9 cellular contexts compared by ENCODE assay signal in genomic region chr14:20934148-20934762, GRCh38. TPM values are rescaled to one million over a fixed set of nuclear protein-coding genes. Genes with fewer than 3 reads are reported as not detected.
DNase-seq lines count a peak whose midpoint lies in the region; ATAC-seq, FAIRE-seq and TF ChIP-seq lines count a peak whose summit lies in the region.
"Had no signal": no experiment of that assay in that cellular context is flagged by ENCODE, and none has a peak within 500 bp of the region (broad histone marks: within the 10 kb centered on the region; RNA-seq: fewer than 3 reads in every experiment).

No MANE protein-coding gene starts in this region.

- no peaks in the 10 kb centered on the region for H3K4me1 ChIP-seq in sigmoid colon

- POLR2A ChIA-PET in AG04449 (lab: Yijun Ruan, JAX), result no interaction called here

- WGBS in sigmoid colon, 2 donors, result 61 to 80% methylated on average over 18 of the region's 18 CpGs

- TF ChIP-seq CTCF in AG04449 (IDR thresholded peaks at IDR 0.05; ENCODE audit: insufficient read depth, low read length, missing control alignments) (peak; percentile 48), sigmoid colon (IDR thresholded peaks at IDR 0.05) (no peak)

- no peaks in the 10 kb centered on the region for H3K36me3 ChIP-seq in sigmoid colon

- H3K4me3 ChIP-seq in AG04449 (ENCODE audit: low read depth, low read length) (no peak overlapping the region), sigmoid colon (no peak overlapping the region)

- TF ChIP-seq POLR2A in sigmoid colon (IDR thresholded peaks at IDR 0.05), result no peak

- intact Hi-C loops in head of caudate nucleus (cut with DNase I), result no loop called here
- intact Hi-C loops in sigmoid colon (cut with DNase I), result no loop called here

- no peak overlapping the region for H3K27ac ChIP-seq in sigmoid colon

- no peak for DNase-seq in AG04449 (ENCODE audit: low read depth, low spot score)
- DNase-seq in GM19239 (ENCODE audit: insufficient read length, low spot score), result peak; percentile 2
- DNase-seq in activated CD4-positive, alpha-beta T cell treated with anti-CD3 and anti-CD28 coated beads, Interleukin-2, amount 50 U/mL, for 1 hour, result peak; percentile 3
- DNase-seq in head of caudate nucleus, result peak in 35 of 42 donors; percentile 5 to 75 (median 34)
- peak; percentile 13 for DNase-seq in stimulated activated CD4-positive, alpha-beta T cell treated with anti-CD3 and anti-CD28 coated beads, Interleukin-4, amount 100 ng/mL, for 24 hours
- DNase-seq in sigmoid colon, result no peak

- ATAC-seq in GM21423 (IDR thresholded peaks at IDR 0.05; ENCODE audit: unreplicated experiment) (no peak), HG03280 (IDR thresholded peaks at IDR 0.05; ENCODE audit: unreplicated experiment) (no peak)

- FAIRE-seq in GM19239 (lab: Jason Lieb, UNC), result no peak

- no peaks in the 10 kb centered on the region for H3K9me3 ChIP-seq in sigmoid colon

- peaks cover 0 to 5% (median 0%) of the 10 kb centered on the region in 3 donors for H3K27me3 ChIP-seq in sigmoid colon

- CTCF ChIA-PET in AG04449 (lab: Yijun Ruan, JAX), result interaction anchor here (1.6 kb wide), 1 partner anchor 9 kb away, joined by 3 read pairs; no protein-coding TSS in a partner anchor

- TF ChIP-seq EP300 in sigmoid colon (IDR thresholded peaks at IDR 0.05), result no peak

RNA-seq across cellular contexts. Expression of gene RNASE2, which starts 21.0 kb away (rescaled TPM):
- total RNA-seq in sigmoid colon, result 10 to 100 TPM in 1 of 4 donors, 1 to 10 TPM in 2, not detected in 1; 2.1 to 14.3 (median 2.9) TPM
- 1 to 10 TPM in 2 of 3 donors, not detected in 1; 3.1 to 3.2 TPM for polyA plus RNA-seq in sigmoid colon

RNA-seq across cellular contexts. Expression of gene RNASE3, which starts 43.1 kb away (rescaled TPM):
- total RNA-seq in sigmoid colon, result 1 to 10 TPM in 1 of 4 donors, not detected in 3; 2.6 TPM
- not detected for polyA plus RNA-seq in sigmoid colon
- polyA plus RNA-seq: aorta had no signal

RNA-seq across cellular contexts. Expression of gene METTL17, which starts 55.5 kb away (rescaled TPM):
- total RNA-seq in sigmoid colon, result 100 to 1,000 TPM in 1 of 4 donors, 10 to 100 TPM in 3; 72.9 to 103 (median 90.0) TPM
- 10 to 100 TPM; 24.0 to 76.4 (median 25.2) TPM for polyA plus RNA-seq in sigmoid colon

Comparison
In these comparisons a context has a peak if more than half of its experiments do, and no peak if none do; other contexts are left out.
1. DNase-seq: peak in GM19239 (single experiment), activated CD4-positive, alpha-beta T cell treated with anti-CD3 and anti-CD28 coated beads, Interleukin-2, amount 50 U/mL, for 1 hour (single experiment), head of caudate nucleus (35 of 42) and stimulated activated CD4-positive, alpha-beta T cell treated with anti-CD3 and anti-CD28 coated beads, Interleukin-4, amount 100 ng/mL, for 24 hours (single experiment); none in AG04449 (single experiment) and sigmoid colon (single experiment).